8 cellular contexts compared by ENCODE assay signal in the genomic region with DNA sequence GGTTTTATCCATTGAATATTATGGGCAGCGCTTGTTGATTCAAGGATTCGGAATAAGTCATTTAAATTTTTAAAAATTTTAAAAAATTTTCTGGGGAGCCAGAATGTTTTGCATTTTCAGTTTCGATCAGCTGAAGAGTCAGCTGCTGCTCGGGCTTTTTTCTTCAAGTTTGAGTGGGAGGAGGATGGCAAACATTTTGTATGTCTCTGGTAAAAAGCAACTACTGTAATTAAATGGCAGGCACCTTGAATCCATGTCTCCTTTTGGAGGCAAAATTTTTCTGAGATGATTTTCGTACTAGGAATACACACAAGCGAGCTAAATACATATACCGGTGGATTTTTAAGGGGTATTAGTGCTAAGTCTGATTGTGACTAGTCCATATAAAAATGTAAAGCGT. TPM values are rescaled to one million over a fixed set of nuclear protein-coding genes. Genes with fewer than 3 reads are reported as not detected.
DNase-seq lines count a peak whose midpoint lies in the region; ATAC-seq and TF ChIP-seq lines count a peak whose summit lies in the region.

No MANE protein-coding gene starts in this region.

- no peak for TF ChIP-seq CTCF in GM10248 (IDR thresholded peaks at IDR 0.05; ENCODE audit: control extremely low read depth, extremely low read depth, low read depth, missing control alignments)
- no peak for TF ChIP-seq CTCF in LNCaP clone FGC (IDR thresholded peaks at IDR 0.05; ENCODE audit: control insufficient read depth, extremely low read depth, insufficient read depth)

- peaks cover 14 to 34% of the 10 kb centered on the region in 2 donors for H3K36me3 Mint-ChIP-seq in activated naive CD4-positive, alpha-beta T cell treated with anti-CD3 and anti-CD28 coated beads, Interleukin-2, amount 50 U/mL, for 72 hours

- peak overlapping the region; percentile 98 for H3K27ac Mint-ChIP-seq in activated naive CD4-positive, alpha-beta T cell treated with anti-CD3 and anti-CD28 coated beads, Interleukin-2, amount 50 U/mL, for 72 hours

- H3K4me3 ChIP-seq in LNCaP clone FGC (ENCODE audit: low read depth, low read length) (peak overlapping the region; percentile 84), iPS-15b (ENCODE audit: low read depth, low read length) (peak overlapping the region; percentile 97)

- H3K36me3 ChIP-seq in iPS-15b (ENCODE audit: control insufficient read depth, insufficient read depth, low read length) = peaks cover 7% of the 10 kb centered on the region

- no peaks in the 10 kb centered on the region for H3K27me3 ChIP-seq in iPS-15b (ENCODE audit: control insufficient read depth, insufficient read depth, low read length)

- H3K9me3 ChIP-seq in iPS-15b (ENCODE audit: control insufficient read depth, insufficient read depth, low read length) = no peaks in the 10 kb centered on the region

- CTCF ChIA-PET in GM10248 (lab: Yijun Ruan, JAX) = interaction anchor here (0.8 to 2.2 kb wide), 8 partner anchors 9 to 94 kb away, joined by 3 to 6 read pairs (median 3); no protein-coding TSS in a partner anchor

- H3K9me3 Mint-ChIP-seq in activated naive CD4-positive, alpha-beta T cell treated with anti-CD3 and anti-CD28 coated beads, Interleukin-2, amount 50 U/mL, for 72 hours = no peaks in the 10 kb centered on the region

- POLR2A ChIA-PET in GM10248 (lab: Yijun Ruan, JAX) = interaction anchor here (1.6 kb wide), 1 partner anchor 92 kb away, joined by 8 read pairs; the partner anchor contains the start of gene CGGBP1

- ATAC-seq in GM21576 (IDR thresholded peaks at IDR 0.05; ENCODE audit: unreplicated experiment) = peak; percentile 29
- ATAC-seq in activated naive CD4-positive, alpha-beta T cell treated with anti-CD3 and anti-CD28 coated beads, Interleukin-2, amount 50 U/mL, for 72 hours = peak in 1 of 2 donors; percentile 10

- no peaks in the 10 kb centered on the region for H3K4me1 ChIP-seq in iPS-15b (ENCODE audit: control insufficient read depth, insufficient read depth, low read length)

- H3K9ac ChIP-seq in iPS-15b (ENCODE audit: low read depth, low read length) = peak overlapping the region; percentile 97

- DNase-seq in GM10248 (ENCODE audit: extremely low spot score) (peak; percentile 56), LNCaP clone FGC (ENCODE audit: low read depth) (no peak), NCI-H1417 treated with DMSO at 0.1 percent for 48 hours (lab: John Stamatoyannopoulos, UW) (no peak)
- peak in 1 of 2 donors; percentile 17 for DNase-seq in activated naive CD4-positive, alpha-beta T cell treated with anti-CD3 and anti-CD28 coated beads, Interleukin-2, amount 50 U/mL, for 72 hours (ENCODE audit: low spot score in 2 of 2)
- peak; percentile 8 for DNase-seq in stimulated activated CD4-positive, alpha-beta T cell treated with anti-CD3 and anti-CD28 coated beads, Interleukin-2, amount 100 ng/mL, for 4 hours (ENCODE audit: low read depth)
- DNase-seq in NK-92 treated with Interleukin-12 subunit alpha and Interleukin-12 subunit beta, amount 100 ng/mL, for 24 hours (lab: John Stamatoyannopoulos, UW) = no peak

RNA-seq across cellular contexts. Expression of gene C3orf38, which starts 0.6 kb away (rescaled TPM):
- 10 to 100 TPM; 21.8 to 24.4 TPM for total RNA-seq in activated naive CD4-positive, alpha-beta T cell treated with anti-CD3 and anti-CD28 coated beads, Interleukin-2, amount 50 U/mL, for 72 hours

Comparison
In these comparisons a context has a peak if more than half of its experiments do, and no peak if none do; other contexts are left out.
1. DNase-seq: peak in GM10248 (single experiment) and stimulated activated CD4-positive, alpha-beta T cell treated with anti-CD3 and anti-CD28 coated beads, Interleukin-2, amount 100 ng/mL, for 4 hours (single experiment); none in LNCaP clone FGC (single experiment), NK-92 treated with Interleukin-12 subunit alpha and Interleukin-12 subunit beta, amount 100 ng/mL, for 24 hours (single experiment) and NCI-H1417 treated with DMSO at 0.1 percent for 48 hours (single experiment).